In genomic region chr6:23414204-23414501, GRCh38 we compare ENCODE assay signal across 8 cellular contexts.
DNase-seq lines count a peak whose midpoint lies in the region; ATAC-seq, FAIRE-seq and TF ChIP-seq lines count a peak whose summit lies in the region.

No MANE protein-coding gene starts in this region.

- H3K4me2 ChIP-seq in H9 (ENCODE audit: insufficient read depth, insufficient read length, low read length) = no peak overlapping the region

- H3K14ac ChIP-seq in H9 (ENCODE audit: insufficient read depth, low read length) = no peak overlapping the region

- H2BK12ac ChIP-seq in H9 (ENCODE audit: insufficient read length, low read depth, low read length) = no peak overlapping the region

- no peaks in the 10 kb centered on the region for H4K20me1 ChIP-seq in H9 (ENCODE audit: control insufficient read depth, insufficient read depth, insufficient read length)

- no peak overlapping the region for H3K4ac ChIP-seq in H9 (ENCODE audit: low read depth, low read length)

- no peak overlapping the region for H3K4me3 Mint-ChIP-seq in H9

- no peak overlapping the region for H4K8ac ChIP-seq in H9 (replicated peaks; ENCODE audit: insufficient read length, low read depth, low read length)

- H2AFZ ChIP-seq in H9 (ENCODE audit: low read length) = no peak overlapping the region

- no peak overlapping the region for H3K56ac ChIP-seq in H9 (ENCODE audit: insufficient read length, low read depth, low read length)

- no peak overlapping the region for H2BK120ac ChIP-seq in H9 (ENCODE audit: low read depth, low read length, poor library complexity, severe bottlenecking)

- no peak for FAIRE-seq in RCC 7860 (lab: Jason Lieb, UNC)

- H3K27ac Mint-ChIP-seq in H9 = no peak overlapping the region

- H3K4me1 Mint-ChIP-seq in H9 = peaks cover 5 to 7% of the 10 kb centered on the region in 2 experiments; a peak in 3 of 4 replicates

- H4K5ac ChIP-seq in H9 (ENCODE audit: insufficient read length, low read depth, low read length) = no peak overlapping the region

- no peaks in the 10 kb centered on the region for H3K23me2 ChIP-seq in H9 (ENCODE audit: insufficient read length, low read depth, low read length, poor library complexity, severe bottlenecking)

- no peak overlapping the region for H3K27ac ChIP-seq in H9 (ENCODE audit: insufficient read length, low read depth, low read length)

- H3K79me2 ChIP-seq in H9 (ENCODE audit: insufficient read depth, low read length) = no peaks in the 10 kb centered on the region

- ATAC-seq in GM18517 (IDR thresholded peaks at IDR 0.05; ENCODE audit: unreplicated experiment) (no peak), HG03039 (IDR thresholded peaks at IDR 0.05; ENCODE audit: unreplicated experiment) (no peak), GM19397 (IDR thresholded peaks at IDR 0.05; ENCODE audit: unreplicated experiment) (no peak)

- no peak overlapping the region for H2BK15ac ChIP-seq in H9 (ENCODE audit: low read depth, low read length)

- no peak overlapping the region for H3K4me3 ChIP-seq in AG10803 (ENCODE audit: low read length)

- DNase-seq in AG10803 (ENCODE audit: low read depth) (peak; percentile 38), H9 (no peak), RCC 7860 (ENCODE audit: low spot score) (peak; percentile 7), glomerular endothelial cell (ENCODE audit: extremely low read depth, low read depth, low spot score) (peak; percentile 20)
- DNase-seq in effector CD4-positive, alpha-beta T cell = no peak

- TF ChIP-seq CTCF in AG10803 (conservative IDR thresholded peaks at IDR 0.05; ENCODE audit: low read length) = peak; percentile 42
- 0 out of 3 replicates have a peak, but pooled peaks have one; percentile 28 for TF ChIP-seq CTCF in H9 (conservative IDR thresholded peaks at IDR 0.05)

- H4K91ac ChIP-seq in H9 (ENCODE audit: insufficient read length, low read depth, low read length) = no peak overlapping the region

- no peak overlapping the region for H3K18ac ChIP-seq in H9 (ENCODE audit: insufficient read length, low read depth, low read length)

- H3K9me3 Mint-ChIP-seq in H9 = no peaks in the 10 kb centered on the region

- H2AK5ac ChIP-seq in H9 (ENCODE audit: insufficient read length, low read length) = no peak overlapping the region

- H3K27me3 Mint-ChIP-seq in H9 (ENCODE audit: low read depth) = no peaks in the 10 kb centered on the region

- H3K9ac ChIP-seq in H9 (ENCODE audit: extremely low read depth, insufficient read length, low read length) = no peak overlapping the region

- H3K79me1 ChIP-seq in H9 (ENCODE audit: insufficient read depth, low read depth, low read length, poor library complexity, severe bottlenecking) = no peaks in the 10 kb centered on the region

- no peaks in the 10 kb centered on the region for H3K27me3 ChIP-seq in H9 (ENCODE audit: insufficient read depth, low read length)

- no peak overlapping the region for H2BK20ac ChIP-seq in H9 (ENCODE audit: low read depth, low read length, poor library complexity, severe bottlenecking)

- no peaks in the 10 kb centered on the region for H3K9me3 ChIP-seq in H9 (ENCODE audit: control insufficient read depth, low read depth, low read length)

- no peaks in the 10 kb centered on the region for H3K4me1 ChIP-seq in H9 (ENCODE audit: insufficient read depth, low read length)

- H3T11ph ChIP-seq in H9 (ENCODE audit: low read length) = no peak overlapping the region

- no peak overlapping the region for H3K23ac ChIP-seq in H9 (ENCODE audit: insufficient read length, low read depth, low read length)

- H3K36me3 Mint-ChIP-seq in H9 (ENCODE audit: insufficient read depth in 1 of 3, low read depth in 3 of 3) = peaks cover 0 to 6% (median 0%) of the 10 kb centered on the region in 3 experiments; a peak in 1 of 7 replicates

- H2BK5ac ChIP-seq in H9 (ENCODE audit: insufficient read length, low read length) = no peak overlapping the region

Comparison
In these comparisons a context has a peak if more than half of its experiments do, and no peak if none do; other contexts are left out.
1. DNase-seq: peak in AG10803 (single experiment), RCC 7860 (single experiment) and glomerular endothelial cell (single experiment); none in H9 (single experiment) and effector CD4-positive, alpha-beta T cell (single experiment).